Comparison of ENCODE assay signal across 25 cellular contexts in the genomic region with DNA sequence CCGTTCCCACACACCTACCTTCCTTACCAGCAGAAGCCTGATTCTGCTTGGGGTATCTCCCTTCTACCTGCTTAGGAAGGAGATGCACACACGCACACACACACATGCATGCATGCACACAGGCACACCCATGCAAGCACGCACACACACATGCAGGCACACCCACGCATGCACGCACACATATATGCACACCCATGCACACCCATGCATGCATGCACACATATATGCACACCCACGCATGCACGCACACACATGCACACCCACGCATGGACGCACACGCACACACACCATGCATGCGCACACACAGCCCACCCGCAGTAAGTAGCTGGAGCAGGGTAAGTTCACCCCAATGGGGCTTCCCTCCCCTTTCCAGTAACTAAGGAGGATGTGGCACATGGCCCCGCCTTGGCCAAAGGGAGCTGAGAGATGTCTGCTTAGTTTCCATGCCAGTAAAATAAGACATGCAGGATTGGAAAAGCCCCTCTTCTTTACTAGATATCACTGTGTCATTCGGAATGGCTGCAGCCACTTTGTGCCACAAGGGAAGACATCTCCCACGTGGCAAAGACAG. TPM values are rescaled to one million over a fixed set of nuclear protein-coding genes. Genes with fewer than 3 reads are reported as not detected.
DNase-seq lines count a peak whose midpoint lies in the region; ATAC-seq lines count a peak whose summit lies in the region.
"Had no signal": no experiment of that assay in that cellular context is flagged by ENCODE, and none has a peak within 500 bp of the region (broad histone marks: within the 10 kb centered on the region; RNA-seq: fewer than 3 reads in every experiment).

No MANE protein-coding gene starts in this region.

- no peak overlapping the region for H2BK15ac ChIP-seq in mesenchymal stem cell (ENCODE audit: low read depth, poor library complexity, severe bottlenecking)

- H3K36me3 Mint-ChIP-seq in activated naive CD8-positive, alpha-beta T cell = no peaks in the 10 kb centered on the region
- peaks cover 2% of the 10 kb centered on the region for H3K36me3 Mint-ChIP-seq in activated naive CD8-positive, alpha-beta T cell treated with anti-CD3 and anti-CD28 coated beads, Interleukin-2, amount 50 U/mL, for 24 hours (ENCODE audit: low read depth)
- peaks cover 3% of the 10 kb centered on the region for H3K36me3 Mint-ChIP-seq in activated T-helper 1 cell treated with anti-CD3 and anti-CD28 coated beads, Interleukin-12 subunit alpha, Interleukin-12 subunit beta, Interleukin-2, Interleukin-4 antibody, amounts not matched to agents 30 ng/mL and 10 ng/mL and 1 ng/mL, durations not matched to agents 14 hours and 24 hours and 36 hours (ENCODE audit: low read depth)

- no peak overlapping the region for H3K4ac ChIP-seq in mesenchymal stem cell (ENCODE audit: low read depth in 1 of 2, low read length in 2 of 2)

- no peak overlapping the region for H3K27ac ChIP-seq in mesenchymal stem cell (ENCODE audit: low read length, poor library complexity, severe bottlenecking)
- H3K27ac ChIP-seq: C4-2B, gastrocnemius medialis, hepatocyte had no signal

- no peak overlapping the region for H3K27ac Mint-ChIP-seq in activated naive CD8-positive, alpha-beta T cell
- no peak overlapping the region for H3K27ac Mint-ChIP-seq in activated naive CD8-positive, alpha-beta T cell treated with anti-CD3 and anti-CD28 coated beads, Interleukin-2, amount 50 U/mL, for 24 hours
- H3K27ac Mint-ChIP-seq in activated T-helper 1 cell treated with anti-CD3 and anti-CD28 coated beads, Interleukin-12 subunit alpha, Interleukin-12 subunit beta, Interleukin-2, Interleukin-4 antibody, amounts not matched to agents 30 ng/mL and 10 ng/mL and 1 ng/mL, durations not matched to agents 14 hours and 24 hours and 36 hours = no peak overlapping the region
- H3K27ac Mint-ChIP-seq: activated T-helper 2 cell treated with anti-CD3 and anti-CD28 coated beads, Interferon-gamma antibody, Interleukin-2, Interleukin-4, amounts not matched to agents 10 μg/mL and 5 μg/mL and 100 μg/mL, durations not matched to agents 14 hours and 24 hours and 36 hours had no signal

- intact Hi-C loops in activated T-helper 1 cell treated with anti-CD3 and anti-CD28 coated beads, Interleukin-12 subunit alpha, Interleukin-12 subunit beta, Interleukin-2, Interleukin-4 antibody, amounts not matched to agents 30 ng/mL and 10 ng/mL and 1 ng/mL, durations not matched to agents 14 hours and 24 hours and 36 hours (cut with micrococcal nuclease) = no loop called here

- H4K8ac ChIP-seq in mesenchymal stem cell (ENCODE audit: low read length) = no peak overlapping the region

- no peak overlapping the region for H2AFZ ChIP-seq in mesenchymal stem cell (ENCODE audit: low read depth, low read length)
- H2AFZ ChIP-seq: hepatocyte had no signal

- H2BK120ac ChIP-seq in mesenchymal stem cell (ENCODE audit: low read depth, low read length) = no peak overlapping the region

- no peaks in the 10 kb centered on the region for H3K9me3 Mint-ChIP-seq in activated naive CD8-positive, alpha-beta T cell (ENCODE audit: low read depth)
- no peaks in the 10 kb centered on the region for H3K9me3 Mint-ChIP-seq in activated naive CD8-positive, alpha-beta T cell treated with anti-CD3 and anti-CD28 coated beads, Interleukin-2, amount 50 U/mL, for 24 hours
- no peaks in the 10 kb centered on the region for H3K9me3 Mint-ChIP-seq in activated T-helper 1 cell treated with anti-CD3 and anti-CD28 coated beads, Interleukin-12 subunit alpha, Interleukin-12 subunit beta, Interleukin-2, Interleukin-4 antibody, amounts not matched to agents 30 ng/mL and 10 ng/mL and 1 ng/mL, durations not matched to agents 14 hours and 24 hours and 36 hours

- H3K18ac ChIP-seq in mesenchymal stem cell (ENCODE audit: low read depth in 1 of 2, low read length in 2 of 2) = peak overlapping the region in 1 of 2 experiments; percentile 55

- H3K14ac ChIP-seq in mesenchymal stem cell (ENCODE audit: low read length in 2 of 2) = peak overlapping the region in 1 of 2 experiments; percentile 84

- H4K91ac ChIP-seq in mesenchymal stem cell (ENCODE audit: low read length) = peak overlapping the region; percentile 52

- WGBS in mesenchymal stem cell = 92% methylated on average over 15 of the region's 15 CpGs

- no peak overlapping the region for H2BK12ac ChIP-seq in mesenchymal stem cell (ENCODE audit: low read length in 2 of 2)

- no peak overlapping the region for H2BK5ac ChIP-seq in mesenchymal stem cell (ENCODE audit: low read depth, low read length, poor library complexity, severe bottlenecking)

- no peaks in the 10 kb centered on the region for H3K9me3 ChIP-seq in mesenchymal stem cell (ENCODE audit: control insufficient read depth, low read length)
- H3K9me3 ChIP-seq: gastrocnemius medialis, SJCRH30, tibial artery had no signal

- H3K79me1 ChIP-seq in mesenchymal stem cell (replicated peaks; ENCODE audit: low read length, poor library complexity, severe bottlenecking) = peaks cover 17% of the 10 kb centered on the region

- H3K4me3 Mint-ChIP-seq in activated naive CD8-positive, alpha-beta T cell = peak overlapping the region; percentile 32
- no peak overlapping the region for H3K4me3 Mint-ChIP-seq in activated naive CD8-positive, alpha-beta T cell treated with anti-CD3 and anti-CD28 coated beads, Interleukin-2, amount 50 U/mL, for 24 hours
- H3K4me3 Mint-ChIP-seq in activated T-helper 1 cell treated with anti-CD3 and anti-CD28 coated beads, Interleukin-12 subunit alpha, Interleukin-12 subunit beta, Interleukin-2, Interleukin-4 antibody, amounts not matched to agents 30 ng/mL and 10 ng/mL and 1 ng/mL, durations not matched to agents 14 hours and 24 hours and 36 hours = no peak overlapping the region

- H3K4me2 ChIP-seq in mesenchymal stem cell (ENCODE audit: low read length, poor library complexity, severe bottlenecking) = no peak overlapping the region

- DNase-seq in activated naive CD8-positive, alpha-beta T cell treated with anti-CD3 and anti-CD28 coated beads, Interleukin-2, amount 50 U/mL, for 24 hours = no peak
- peak; percentile 16 for DNase-seq in activated T-helper 1 cell treated with anti-CD3 and anti-CD28 coated beads, Interleukin-12 subunit alpha, Interleukin-12 subunit beta, Interleukin-2, Interleukin-4 antibody, amounts not matched to agents 30 ng/mL and 10 ng/mL and 1 ng/mL, durations not matched to agents 14 hours and 24 hours and 36 hours (ENCODE audit: low spot score)
- DNase-seq in mesenchymal stem cell (no peak), C1 segment of cervical spinal cord (lab: John Stamatoyannopoulos, UW) (no peak), G401 (ENCODE audit: low spot score) (no peak), COR-L47 (lab: John Stamatoyannopoulos, UW) (no peak)
- DNase-seq: DMS79, gastrocnemius medialis, GF-D8, HCEC 1CT, KG1, mesendoderm, MM.1S, NCI-H1436 treated with DMSO at 0.1 percent for 48 hours, NCI-H2107, NCI-H446 treated with DMSO at 0.1 percent for 48 hours, NCI-H82, tibial artery had no signal

- H2AK5ac ChIP-seq in mesenchymal stem cell (ENCODE audit: low read length, severe bottlenecking) = no peak overlapping the region

- in situ Hi-C loops in G401 (cut with HindIII; ENCODE audit: low sequenced_read_pairs) = no loop called here

- no peaks in the 10 kb centered on the region for H3K27me3 ChIP-seq in mesenchymal stem cell (ENCODE audit: control insufficient read depth in 1 of 2, insufficient read depth in 1 of 2, low read length in 2 of 2)
- H3K27me3 ChIP-seq: gastrocnemius medialis, hepatocyte, SJCRH30, tibial artery had no signal

- H3K4me3 ChIP-seq in mesenchymal stem cell (ENCODE audit: insufficient read depth in 1 of 2, low read depth in 1 of 2, low read length in 2 of 2) = peak overlapping the region; percentile 38 to 55
- H3K4me3 ChIP-seq: gastrocnemius medialis, hepatocyte had no signal

- peak overlapping the region; percentile 63 for H3K9ac ChIP-seq in mesenchymal stem cell (ENCODE audit: low read length)

- H3K36me3 ChIP-seq in mesenchymal stem cell (ENCODE audit: control insufficient read depth in 1 of 2, insufficient read depth in 2 of 2, low read depth in 1 of 2, low read length in 2 of 2) = peaks cover 0 to 3% of the 10 kb centered on the region in 2 experiments
- H3K36me3 ChIP-seq: gastrocnemius medialis, tibial artery had no signal

- peaks cover 10% of the 10 kb centered on the region for H3K4me1 ChIP-seq in mesenchymal stem cell (ENCODE audit: control insufficient read depth, insufficient read depth, low read depth, low read length)

- H3K27me3 Mint-ChIP-seq in activated naive CD8-positive, alpha-beta T cell = no peaks in the 10 kb centered on the region
- no peaks in the 10 kb centered on the region for H3K27me3 Mint-ChIP-seq in activated naive CD8-positive, alpha-beta T cell treated with anti-CD3 and anti-CD28 coated beads, Interleukin-2, amount 50 U/mL, for 24 hours
- no peaks in the 10 kb centered on the region for H3K27me3 Mint-ChIP-seq in activated T-helper 1 cell treated with anti-CD3 and anti-CD28 coated beads, Interleukin-12 subunit alpha, Interleukin-12 subunit beta, Interleukin-2, Interleukin-4 antibody, amounts not matched to agents 30 ng/mL and 10 ng/mL and 1 ng/mL, durations not matched to agents 14 hours and 24 hours and 36 hours (ENCODE audit: insufficient read depth)

- peaks cover 33% of the 10 kb centered on the region for H3K4me1 Mint-ChIP-seq in activated naive CD8-positive, alpha-beta T cell (ENCODE audit: low read depth)
- peaks cover 34% of the 10 kb centered on the region for H3K4me1 Mint-ChIP-seq in activated naive CD8-positive, alpha-beta T cell treated with anti-CD3 and anti-CD28 coated beads, Interleukin-2, amount 50 U/mL, for 24 hours
- peaks cover 49% of the 10 kb centered on the region for H3K4me1 Mint-ChIP-seq in activated T-helper 1 cell treated with anti-CD3 and anti-CD28 coated beads, Interleukin-12 subunit alpha, Interleukin-12 subunit beta, Interleukin-2, Interleukin-4 antibody, amounts not matched to agents 30 ng/mL and 10 ng/mL and 1 ng/mL, durations not matched to agents 14 hours and 24 hours and 36 hours (ENCODE audit: low read depth)

- peak overlapping the region in 1 of 2 experiments; percentile 78 for H3K23ac ChIP-seq in mesenchymal stem cell (ENCODE audit: low read length in 2 of 2)

- ATAC-seq in activated naive CD8-positive, alpha-beta T cell treated with anti-CD3 and anti-CD28 coated beads, Interleukin-2, amount 50 U/mL, for 24 hours = no peak
- ATAC-seq: activated CD4-positive, CD25-positive, alpha-beta regulatory T cell treated with anti-CD3 and anti-CD28 coated beads, Interleukin-2, amount 50 U/mL, for 24 hours; gastrocnemius medialis; left lobe of liver had no signal

RNA-seq across cellular contexts. Expression of gene ADCY9, which starts 33.7 kb away (rescaled TPM):
- total RNA-seq in activated T-helper 1 cell treated with anti-CD3 and anti-CD28 coated beads, Interleukin-12 subunit alpha, Interleukin-12 subunit beta, Interleukin-2, Interleukin-4 antibody, amounts not matched to agents 30 ng/mL and 10 ng/mL and 1 ng/mL, durations not matched to agents 14 hours and 24 hours and 36 hours = 9.4 and 9.7 TPM in 2 replicates
- polyA plus RNA-seq in mesenchymal stem cell (2013, experiment 1 of 2) = 20.7 TPM
- 20.1 TPM for polyA plus RNA-seq in mesenchymal stem cell (2013, experiment 2 of 2)
- 2.6 and 8.9 TPM in 2 replicates for total RNA-seq in G401 (2014; rRNA removed; shearing (Covaris generic))
